27 cellular contexts compared by ENCODE assay signal in the genomic region with DNA sequence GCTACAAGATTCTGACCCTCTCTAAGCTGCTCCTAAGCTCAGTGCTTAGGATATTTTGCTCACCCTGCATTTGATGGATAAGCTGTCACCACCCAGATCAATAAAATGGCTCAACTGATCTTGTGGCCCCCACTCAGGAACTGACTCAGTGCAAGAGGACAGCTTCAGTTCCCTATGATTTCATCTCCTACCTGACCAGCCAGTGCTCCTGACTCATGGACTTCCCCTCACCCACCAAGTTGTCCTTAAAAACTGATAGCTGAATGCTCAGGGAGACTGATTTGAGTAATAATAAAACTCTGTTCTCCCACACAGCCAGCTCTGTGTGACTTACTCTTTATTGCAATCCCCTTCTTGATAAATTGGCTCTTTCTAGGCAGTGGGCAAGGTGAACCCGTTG.
"Had no signal": no experiment of that assay in that cellular context is flagged by ENCODE, and none has a peak within 500 bp of the region (broad histone marks: within the 10 kb centered on the region; RNA-seq: fewer than 3 reads in every experiment).

No MANE protein-coding gene starts in this region.

- DNase-seq: activated CD4-positive, alpha-beta T cell treated with anti-CD3 and anti-CD28 coated beads for 48 hours; activated CD4-positive, alpha-beta T cell treated with anti-CD3 and anti-CD28 coated beads, Interleukin-2, amount 50 U/mL, for 48 hours; activated CD8-positive, alpha-beta memory T cell treated with anti-CD3 and anti-CD28 coated beads for 24 hours; activated effector memory CD4-positive, alpha-beta T cell treated with Interleukin-2 at 50 U/mL for 16 hours; activated naive CD4-positive, alpha-beta T cell treated with Interleukin-2 at 50 U/mL for 16 hours; activated naive CD8-positive, alpha-beta T cell treated with anti-CD3 and anti-CD28 coated beads for 36 hours; adrenal gland; caudate nucleus; cortex of kidney; effector memory CD8-positive, alpha-beta T cell; foreskin melanocyte; heart right ventricle; left colon; naive thymus-derived CD8-positive, alpha-beta T cell; occipital lobe; psoas muscle; stimulated activated CD4-positive, alpha-beta T cell treated with anti-CD3 and anti-CD28 coated beads, Interleukin-1b, Interleukin-23, amount 100 ng/mL, for 48 hours; stimulated activated CD4-positive, alpha-beta T cell treated with anti-CD3 and anti-CD28 coated beads, Interleukin-4, amount 100 ng/mL, for 4 hours; stimulated activated CD8-positive, alpha-beta memory T cell treated with anti-CD3 and anti-CD28 coated beads, Interleukin-4, amount 100 ng/mL, for 48 hours; stimulated activated naive CD4-positive, alpha-beta T cell; T-cell; transverse colon had no signal

- H3K4me3 ChIP-seq: adrenal gland, ascending aorta, heart right ventricle, psoas muscle, right atrium auricular region, smooth muscle cell, transverse colon had no signal

- H3K9me3 ChIP-seq: adrenal gland, ascending aorta, psoas muscle, transverse colon had no signal

- H3K27ac ChIP-seq: adrenal gland, ascending aorta, heart right ventricle, parathyroid adenoma, psoas muscle, right atrium auricular region, transverse colon, VCaP had no signal

- H3K4me1 ChIP-seq: ascending aorta, heart right ventricle, parathyroid adenoma, psoas muscle, right atrium auricular region, transverse colon had no signal

- H3K36me3 ChIP-seq: adrenal gland, ascending aorta, heart right ventricle, right atrium auricular region, transverse colon had no signal

- H3K27me3 ChIP-seq: adrenal gland, ascending aorta, right atrium auricular region, transverse colon had no signal

- H2AFZ ChIP-seq: parathyroid adenoma had no signal

- H3K4me2 ChIP-seq: smooth muscle cell had no signal

- H3K79me2 ChIP-seq: parathyroid adenoma had no signal
